ENCODE assay signal across 9 cellular contexts in genomic region chr7:36677769-36678435, GRCh38. TPM values are rescaled to one million over a fixed set of nuclear protein-coding genes. Genes with fewer than 3 reads are reported as not detected.
DNase-seq lines count a peak whose midpoint lies in the region; ATAC-seq and TF ChIP-seq lines count a peak whose summit lies in the region.
"Had no signal": no experiment of that assay in that cellular context is flagged by ENCODE, and none has a peak within 500 bp of the region (broad histone marks: within the 10 kb centered on the region; RNA-seq: fewer than 3 reads in every experiment).

No MANE protein-coding gene starts in this region.

- DNase-seq in activated T-cell treated with anti-CD3 and anti-CD28 coated beads, Interleukin-2, amount 50 U/mL, for 48 hours = peak; percentile 75 to 79
- peak; percentile 57 for DNase-seq in stimulated activated CD4-positive, alpha-beta T cell treated with anti-CD3 and anti-CD28 coated beads, Interleukin-12 subunit alpha, Interleukin-12 subunit beta, amount 100 ng/mL, for 4 hours
- DNase-seq in adrenal gland (no peak), SHP77 treated with DMSO at 0.1 percent for 48 hours (lab: John Stamatoyannopoulos, UW) (no peak), esophagus muscularis mucosa (ENCODE audit: extremely low spot score) (no peak)
- DNase-seq: NCI-H1694 had no signal

- no peak overlapping the region for H3K9ac ChIP-seq in BLaER1 treated with 17β-estradiol and CSF1 and Interleukin-3, amounts not matched to agents 10 nM and 100 nM

- H3K9me3 ChIP-seq in BLaER1 treated with 17β-estradiol and CSF1 and Interleukin-3, amounts not matched to agents 10 nM and 100 nM (replicated peaks in 1 of 11) = no peaks in the 10 kb centered on the region
- H3K9me3 ChIP-seq in adrenal gland (replicated peaks in 1 of 3) (no peaks in the 10 kb centered on the region), esophagus muscularis mucosa (no peaks in the 10 kb centered on the region)

- H3K27me3 ChIP-seq in BLaER1 treated with 17β-estradiol and CSF1 and Interleukin-3, amounts not matched to agents 10 nM and 100 nM = no peaks in the 10 kb centered on the region
- peaks cover 4% of the 10 kb centered on the region for H3K27me3 ChIP-seq in adrenal gland
- no peaks in the 10 kb centered on the region for H3K27me3 ChIP-seq in esophagus muscularis mucosa

- peak overlapping the region; percentile 10 to 66 (median 41); a peak in 19 of 22 replicates for H3K4me2 ChIP-seq in BLaER1 treated with 17β-estradiol and CSF1 and Interleukin-3, amounts not matched to agents 10 nM and 100 nM

- TF ChIP-seq POLR2A in adrenal gland (IDR thresholded peaks at IDR 0.05) = no peak
- TF ChIP-seq POLR2A in esophagus muscularis mucosa (IDR thresholded peaks at IDR 0.05; ENCODE audit: low read depth) = no peak

- 0 out of 22 replicates have a peak overlapping the region, but pooled peaks of 1 of the 11 experiments have one; percentile 36 for H3K27ac ChIP-seq in BLaER1 treated with 17β-estradiol and CSF1 and Interleukin-3, amounts not matched to agents 10 nM and 100 nM
- no peak overlapping the region for H3K27ac ChIP-seq in adrenal gland
- no peak overlapping the region for H3K27ac ChIP-seq in esophagus muscularis mucosa (replicated peaks in 1 of 4)

- intact Hi-C loops in adrenal gland (cut with DNase I) = loop anchor here in 1 of 2 donors (10.0 kb wide), 1 partner anchor 193 kb away; no protein-coding TSS in a partner anchor
- intact Hi-C loops in esophagus muscularis mucosa (cut with DNase I) = no loop called here

- no peak overlapping the region for H3K4me3 ChIP-seq in BLaER1 treated with 17β-estradiol and CSF1 and Interleukin-3, amounts not matched to agents 10 nM and 100 nM
- H3K4me3 ChIP-seq in adrenal gland (no peak overlapping the region), esophagus muscularis mucosa (no peak overlapping the region)

- peaks cover 0 to 7% (median 0%) of the 10 kb centered on the region in 11 experiments; a peak in 1 of 22 replicates for H4K20me1 ChIP-seq in BLaER1 treated with 17β-estradiol and CSF1 and Interleukin-3, amounts not matched to agents 10 nM and 100 nM

- H3K36me3 ChIP-seq in BLaER1 treated with 17β-estradiol and CSF1 and Interleukin-3, amounts not matched to agents 10 nM and 100 nM = peaks cover 0 to 31% (median 0%) of the 10 kb centered on the region in 11 experiments; a peak in 3 of 22 replicates
- H3K36me3 ChIP-seq in adrenal gland (replicated peaks in 1 of 2) (no peaks in the 10 kb centered on the region), esophagus muscularis mucosa (no peaks in the 10 kb centered on the region)

- WGBS in adrenal gland, 4 donors = 82 to 90% (median 86%) methylated on average over 2 of the region's 2 CpGs
- 90% methylated on average over 2 of the region's 2 CpGs for WGBS in esophagus muscularis mucosa

- TF ChIP-seq CTCF in adrenal gland (IDR thresholded peaks at IDR 0.05) = no peak
- TF ChIP-seq CTCF in esophagus muscularis mucosa (IDR thresholded peaks at IDR 0.05) = no peak

- no peak for TF ChIP-seq EP300 in esophagus muscularis mucosa (IDR thresholded peaks at IDR 0.05)

- ATAC-seq in HG02973 (IDR thresholded peaks at IDR 0.05; ENCODE audit: unreplicated experiment) (peak; percentile 65), HG02970 (IDR thresholded peaks at IDR 0.05; ENCODE audit: low FRiP score, unreplicated experiment) (no peak)

- H3K4me1 ChIP-seq in BLaER1 treated with 17β-estradiol and CSF1 and Interleukin-3, amounts not matched to agents 10 nM and 100 nM = peaks cover 10 to 14% (median 13%) of the 10 kb centered on the region in 10 experiments
- H3K4me1 ChIP-seq in adrenal gland (replicated peaks in 1 of 2) (no peaks in the 10 kb centered on the region), esophagus muscularis mucosa (no peaks in the 10 kb centered on the region)

RNA-seq across cellular contexts. Expression of gene AOAH, which starts 46.4 kb away (rescaled TPM):
- total RNA-seq in adrenal gland = 10 to 100 TPM in 7 of 8 donors, 1 to 10 TPM in 1; 7.8 to 52.0 (median 15.4) TPM
- polyA plus RNA-seq in adrenal gland = 1 to 10 TPM; 3.4 to 7.0 (median 5.1) TPM
- total RNA-seq in esophagus muscularis mucosa = 10 to 100 TPM in 1 of 4 donors, 1 to 10 TPM in 3; 2.0 to 16.1 (median 4.5) TPM

Comparison
In these comparisons a context has a peak if more than half of its experiments do, and no peak if none do; other contexts are left out.
1. DNase-seq: peak in activated T-cell treated with anti-CD3 and anti-CD28 coated beads, Interleukin-2, amount 50 U/mL, for 48 hours (2 of 2) and stimulated activated CD4-positive, alpha-beta T cell treated with anti-CD3 and anti-CD28 coated beads, Interleukin-12 subunit alpha, Interleukin-12 subunit beta, amount 100 ng/mL, for 4 hours (single experiment); none in adrenal gland (0 of 7), SHP77 treated with DMSO at 0.1 percent for 48 hours (single experiment) and esophagus muscularis mucosa (single experiment).